17 cellular contexts compared by ENCODE assay signal in the genomic region with DNA sequence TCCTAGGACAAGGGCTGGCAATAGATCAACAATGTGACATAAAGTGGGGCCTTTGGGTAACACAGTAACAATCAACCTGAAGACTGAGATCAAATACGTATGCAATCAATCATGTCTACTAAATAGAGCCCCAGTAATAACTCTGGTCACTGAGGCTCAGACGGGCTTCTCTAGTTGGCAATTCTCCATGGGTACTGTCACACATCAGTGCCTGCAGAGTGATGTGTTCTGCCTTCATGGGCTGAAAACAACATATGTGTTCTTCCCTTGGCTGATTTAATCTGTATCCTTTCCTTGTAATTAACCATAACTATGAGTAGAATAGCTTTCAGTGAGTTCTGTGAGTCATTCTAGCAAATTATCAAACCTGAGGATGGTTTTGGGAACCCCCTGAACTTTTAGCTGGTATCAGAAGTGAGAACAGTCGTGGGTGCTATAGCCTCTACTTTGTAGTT.
DNase-seq lines count a peak whose midpoint lies in the region; ATAC-seq lines count a peak whose summit lies in the region.
"Had no signal": no experiment of that assay in that cellular context is flagged by ENCODE, and none has a peak within 500 bp of the region (broad histone marks: within the 10 kb centered on the region; RNA-seq: fewer than 3 reads in every experiment).

No MANE protein-coding gene starts in this region.

- peaks cover 3% of the 10 kb centered on the region for H3K9me3 Mint-ChIP-seq in stimulated activated memory B cell treated with anti-CD40 and anti-IgM and Interleukin-4, amounts not matched to agents 10 μg/mL and 1 μg/mL and 100 μg/mL, for 72 hours
- H3K9me3 Mint-ChIP-seq: activated naive CD4-positive, alpha-beta T cell treated with anti-CD3 and anti-CD28 coated beads, Interleukin-2, amount 10 ng/mL, durations not matched to agents 7 days and 5 days had no signal

- no peak overlapping the region for H3K27ac Mint-ChIP-seq in stimulated activated memory B cell treated with anti-CD40 and anti-IgM and Interleukin-4, amounts not matched to agents 10 μg/mL and 1 μg/mL and 100 μg/mL, for 72 hours
- H3K27ac Mint-ChIP-seq: activated naive CD4-positive, alpha-beta T cell treated with anti-CD3 and anti-CD28 coated beads, Interleukin-2, amount 10 ng/mL, durations not matched to agents 7 days and 5 days; T-cell had no signal

- ATAC-seq in activated CD4-positive, CD25-positive, alpha-beta regulatory T cell treated with anti-CD3 and anti-CD28 coated beads, Interleukin-2, amount 50 U/mL, for 24 hours = peak; percentile 66 to 71
- ATAC-seq in HG02610 (IDR thresholded peaks at IDR 0.05; ENCODE audit: unreplicated experiment) = peak; percentile 88
- ATAC-seq in HG03457 (IDR thresholded peaks at IDR 0.05; ENCODE audit: unreplicated experiment) = peak; percentile 81
- ATAC-seq in stimulated activated memory B cell treated with anti-CD40 and anti-IgM and Interleukin-4, amounts not matched to agents 10 μg/mL and 1 μg/mL and 100 μg/mL, for 72 hours = peak; percentile 79
- ATAC-seq: A549, T-cell, upper lobe of right lung had no signal

- no peak for DNase-seq in activated CD4-positive, CD25-positive, alpha-beta regulatory T cell treated with anti-CD3 and anti-CD28 coated beads, Interleukin-2, amount 50 U/mL, for 72 hours
- no peak for DNase-seq in activated naive CD4-positive, alpha-beta T cell (lab: John Stamatoyannopoulos, UW)
- DNase-seq in mesenteric fat pad (ENCODE audit: low spot score) (no peak), medulla oblongata (ENCODE audit: extremely low spot score) (no peak)
- DNase-seq: activated CD4-positive, alpha-beta T cell treated with anti-CD3 and anti-CD28 coated beads, Interleukin-2, amount 50 U/mL, for 1 hour; activated naive CD4-positive, alpha-beta T cell treated with anti-CD3 and anti-CD28 coated beads, Interleukin-2, amount 10 ng/mL, durations not matched to agents 7 days and 5 days; COR-L47; NCI-H2171; OCI-M1; spleen; T-cell; upper lobe of right lung had no signal

- H3K4me3 Mint-ChIP-seq in stimulated activated memory B cell treated with anti-CD40 and anti-IgM and Interleukin-4, amounts not matched to agents 10 μg/mL and 1 μg/mL and 100 μg/mL, for 72 hours = no peak overlapping the region
- H3K4me3 Mint-ChIP-seq: activated naive CD4-positive, alpha-beta T cell treated with anti-CD3 and anti-CD28 coated beads, Interleukin-2, amount 10 ng/mL, durations not matched to agents 7 days and 5 days; T-cell had no signal

- peaks cover 2% of the 10 kb centered on the region for H3K27me3 Mint-ChIP-seq in stimulated activated memory B cell treated with anti-CD40 and anti-IgM and Interleukin-4, amounts not matched to agents 10 μg/mL and 1 μg/mL and 100 μg/mL, for 72 hours
- H3K27me3 Mint-ChIP-seq: activated naive CD4-positive, alpha-beta T cell treated with anti-CD3 and anti-CD28 coated beads, Interleukin-2, amount 10 ng/mL, durations not matched to agents 7 days and 5 days had no signal

- peaks cover 29% of the 10 kb centered on the region for H3K4me1 Mint-ChIP-seq in stimulated activated memory B cell treated with anti-CD40 and anti-IgM and Interleukin-4, amounts not matched to agents 10 μg/mL and 1 μg/mL and 100 μg/mL, for 72 hours
- H3K4me1 Mint-ChIP-seq: activated naive CD4-positive, alpha-beta T cell treated with anti-CD3 and anti-CD28 coated beads, Interleukin-2, amount 10 ng/mL, durations not matched to agents 7 days and 5 days; T-cell had no signal

- H3K36me3 Mint-ChIP-seq in stimulated activated memory B cell treated with anti-CD40 and anti-IgM and Interleukin-4, amounts not matched to agents 10 μg/mL and 1 μg/mL and 100 μg/mL, for 72 hours = no peaks in the 10 kb centered on the region
- H3K36me3 Mint-ChIP-seq: activated naive CD4-positive, alpha-beta T cell treated with anti-CD3 and anti-CD28 coated beads, Interleukin-2, amount 10 ng/mL, durations not matched to agents 7 days and 5 days; T-cell had no signal
